In genomic region chr17:81003711-81004335, GRCh38 we compare ENCODE assay signal across 1 cellular context.
TF ChIP-seq lines count a peak whose summit lies in the region.

No MANE protein-coding gene starts in this region.

TF ChIP-seq in K562, 482 proteins besides CTCF, POLR2A, EP300 and RAD21 (continues in another document):
- TF ChIP-seq FOXK2 (conservative IDR thresholded peaks at IDR 0.05 in 1 of 2, IDR thresholded peaks at IDR 0.05 in 1 of 2; ENCODE audit: low read depth in 2 of 2) (no peak), SETDB1 (IDR thresholded peaks at IDR 0.05; ENCODE audit: low read length) (no peak), HMGN3 (IDR thresholded peaks at IDR 0.05; ENCODE audit: borderline replicate concordance, extremely low read depth, insufficient read length, low read depth, low read length) (no peak), XRCC4 (IDR thresholded peaks at IDR 0.05; ENCODE audit: extremely low read depth, insufficient read depth, insufficient read length) (no peak), CBX1 (IDR thresholded peaks at IDR 0.05; ENCODE audit: low read depth) (0 out of 2 replicates have a peak, but pooled peaks have one; percentile 46), RUNX1 (IDR thresholded peaks at IDR 0.05; ENCODE audit: low read depth) (no peak), POLR3G (IDR thresholded peaks at IDR 0.05; ENCODE audit: extremely low read depth, insufficient read length, insufficient replicate concordance) (no peak), MCM5 (IDR thresholded peaks at IDR 0.05; ENCODE audit: low read depth) (no peak), ATF6 (CRISPR knock-in tag; IDR thresholded peaks at IDR 0.05) (no peak), GATAD2A (IDR thresholded peaks at IDR 0.05) (no peak), ARNT (IDR thresholded peaks at IDR 0.05) (no peak), DLX4 (CRISPR knock-in tag; IDR thresholded peaks at IDR 0.05) (no peak), NCOA2 (IDR thresholded peaks at IDR 0.05; ENCODE audit: partially characterized antibody in 2 of 2) (no peak), ZNF764 (CRISPR knock-in tag; IDR thresholded peaks at IDR 0.05; ENCODE audit: low read depth) (no peak), CC2D1A (IDR thresholded peaks at IDR 0.05) (no peak), ZNF57 (CRISPR knock-in tag; IDR thresholded peaks at IDR 0.05) (no peak), EHMT2 (IDR thresholded peaks at IDR 0.05) (no peak), PATZ1 (CRISPR knock-in tag; IDR thresholded peaks at IDR 0.05; ENCODE audit: borderline replicate concordance) (no peak), NELFE (IDR thresholded peaks at IDR 0.05; ENCODE audit: insufficient read depth, insufficient read length) (no peak), HMBOX1 (IDR thresholded peaks at IDR 0.05) (no peak), U2AF2 (optimal IDR thresholded peaks at IDR 0.05; ENCODE audit: low read depth, low read length) (no peak), HIVEP1 (CRISPR knock-in tag; IDR thresholded peaks at IDR 0.05) (no peak), CAMTA2 (CRISPR knock-in tag; conservative IDR thresholded peaks at IDR 0.05) (no peak), TFE3 (CRISPR knock-in tag; IDR thresholded peaks at IDR 0.05) (peak; percentile 44; the same call in 1 of the 2 replicates), COPS2 (conservative IDR thresholded peaks at IDR 0.05) (no peak), ZNF780A (CRISPR knock-in tag; IDR thresholded peaks at IDR 0.05) (no peak), MNT (conservative IDR thresholded peaks at IDR 0.05) (0 out of 4 replicates have a peak, but pooled peaks of 1 of the 2 experiments have one; percentile 32), ZNF696 (CRISPR knock-in tag; conservative IDR thresholded peaks at IDR 0.05) (no peak), ZMIZ1 (IDR thresholded peaks at IDR 0.05; ENCODE audit: low read depth in 2 of 2, low read length in 2 of 2) (no peak), ZBTB8A (IDR thresholded peaks at IDR 0.05; ENCODE audit: partially characterized antibody) (no peak), CHD2 (IDR thresholded peaks at IDR 0.05; ENCODE audit: low read depth, low read length) (no peak), HLTF (IDR thresholded peaks at IDR 0.05) (no peak), FOXK1 (CRISPR knock-in tag; IDR thresholded peaks at IDR 0.05; ENCODE audit: borderline replicate concordance) (no peak), KLF10 (CRISPR knock-in tag; IDR thresholded peaks at IDR 0.05) (no peak), KLF1 (tag; IDR thresholded peaks at IDR 0.05) (no peak), SMAD4 (CRISPR knock-in tag; conservative IDR thresholded peaks at IDR 0.05) (no peak), TAF7 (tag; IDR thresholded peaks at IDR 0.05) (no peak), ZKSCAN1 (IDR thresholded peaks at IDR 0.05; ENCODE audit: low read depth, low read length) (no peak), CHD4 (IDR thresholded peaks at IDR 0.05; ENCODE audit: insufficient read depth, insufficient replicate concordance, low read depth, low read length, poor library complexity, severe bottlenecking) (no peak), CREB3 (tag; conservative IDR thresholded peaks at IDR 0.05; ENCODE audit: low read depth) (no peak), SIN3A (IDR thresholded peaks at IDR 0.05; ENCODE audit: borderline replicate concordance in 2 of 2, control insufficient read depth in 1 of 2, low read depth in 2 of 2, low read length in 2 of 2) (no peak), ZNF561 (CRISPR knock-in tag; conservative IDR thresholded peaks at IDR 0.05) (no peak)
